1 cellular context compared by ENCODE assay signal in genomic region chr20:47481330-47482216, GRCh38.
A peak's percentile ranks its signal among the peaks of the same experiment; 100 is the strongest.
TF ChIP-seq lines count a peak whose summit lies in the region.

No MANE protein-coding gene starts in this region.

TF ChIP-seq in GM12878, 131 proteins besides CTCF, POLR2A, EP300 and RAD21:
- TF ChIP-seq ETV6 (conservative IDR thresholded peaks at IDR 0.05 in 1 of 2, IDR thresholded peaks at IDR 0.05 in 1 of 2; ENCODE audit: borderline replicate concordance in 1 of 2, low read depth in 1 of 2) (0 out of 4 replicates have a peak, but pooled peaks of 1 of the 2 experiments have one; percentile 41), EGR1 (IDR thresholded peaks at IDR 0.05; ENCODE audit: borderline replicate concordance in 1 of 2, low read depth in 2 of 2, low read length in 2 of 2) (no peak), DPF2 (IDR thresholded peaks at IDR 0.05) (no peak), FOXK2 (IDR thresholded peaks at IDR 0.05) (no peak), ZNF592 (IDR thresholded peaks at IDR 0.05) (no peak), NFXL1 (IDR thresholded peaks at IDR 0.05; ENCODE audit: borderline replicate concordance) (peak; percentile 14; the same call in 1 of the 2 replicates), WRNIP1 (IDR thresholded peaks at IDR 0.05; ENCODE audit: borderline replicate concordance, low read depth, low read length) (no peak), ZBTB4 (CRISPR knock-in tag; IDR thresholded peaks at IDR 0.05) (no peak), KAT2A (conservative IDR thresholded peaks at IDR 0.05; ENCODE audit: control insufficient read depth, low read depth, low read length) (no peak), E2F4 (IDR thresholded peaks at IDR 0.05; ENCODE audit: low read depth, low read length) (no peak), CREB1 (IDR thresholded peaks at IDR 0.05; ENCODE audit: low read depth) (no peak), TARDBP (IDR thresholded peaks at IDR 0.05; ENCODE audit: borderline replicate concordance) (no peak), ELK1 (IDR thresholded peaks at IDR 0.05; ENCODE audit: low read depth, low read length) (no peak), ATF3 (IDR thresholded peaks at IDR 0.05; ENCODE audit: borderline replicate concordance, extremely low read depth, low read depth, low read length) (no peak), ZSCAN29 (IDR thresholded peaks at IDR 0.05) (no peak)
